Comparison of ENCODE assay signal across 1 cellular context in the genomic region with DNA sequence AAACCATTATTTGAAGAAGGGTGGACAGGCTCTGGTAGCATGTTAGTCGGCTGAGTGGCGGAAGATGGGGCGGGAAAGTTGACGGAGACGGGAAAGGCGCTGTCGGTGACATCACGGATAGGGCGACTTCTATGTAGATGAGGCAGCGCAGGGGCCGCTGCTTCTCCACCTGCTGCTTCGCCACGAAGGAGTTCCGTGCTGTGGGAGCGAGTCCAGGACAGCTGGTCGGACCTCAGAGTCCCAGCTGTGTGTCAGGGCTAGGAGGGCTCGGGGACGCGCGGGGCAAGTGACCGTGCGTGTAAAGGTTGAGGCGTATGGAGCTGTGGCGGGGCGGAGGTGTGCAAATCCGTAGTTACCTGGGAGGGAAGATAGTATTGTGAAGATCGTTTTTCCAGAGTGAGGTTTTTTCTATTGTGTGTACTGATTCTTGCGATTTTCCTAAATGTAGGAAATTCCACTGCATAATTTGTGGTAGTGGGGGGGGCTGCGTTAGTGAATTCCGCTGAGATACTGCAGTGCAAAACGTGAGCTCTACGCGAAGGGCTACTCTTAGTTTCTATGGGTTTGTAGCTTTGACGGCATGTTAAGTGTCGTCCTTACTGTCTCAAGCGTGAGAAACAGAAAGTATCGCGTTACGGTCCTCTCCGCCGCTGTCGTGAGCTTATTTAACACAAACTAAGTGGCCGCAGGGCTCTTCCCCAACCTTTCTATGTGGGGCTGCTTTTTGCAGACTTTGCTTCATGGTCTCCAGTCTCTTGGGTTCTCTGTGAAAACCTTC.
TF ChIP-seq lines count a peak whose summit lies in the region.

No MANE protein-coding gene starts in this region.

TF ChIP-seq in WTC11, 78 proteins besides CTCF, POLR2A, EP300 and RAD21 (continued from another document and continues in another):
- TF ChIP-seq AR (CRISPR knock-in tag; IDR thresholded peaks at IDR 0.05) (peak; percentile 100), E2F1 (CRISPR knock-in tag; IDR thresholded peaks at IDR 0.05) (peak; percentile 88), ZNF671 (CRISPR knock-in tag; IDR thresholded peaks at IDR 0.05) (peak; percentile 100), ZMAT4 (CRISPR knock-in tag; IDR thresholded peaks at IDR 0.05) (peak; percentile 99), PRRX2 (CRISPR knock-in tag; IDR thresholded peaks at IDR 0.05) (peak; percentile 100), ZNF219 (CRISPR knock-in tag; IDR thresholded peaks at IDR 0.05; ENCODE audit: borderline replicate concordance) (peak; percentile 87), ZNF416 (CRISPR knock-in tag; IDR thresholded peaks at IDR 0.05) (peak; percentile 100), EMX1 (CRISPR knock-in tag; IDR thresholded peaks at IDR 0.05) (peak; percentile 100), GABPB1 (CRISPR knock-in tag; IDR thresholded peaks at IDR 0.05) (0 out of 2 replicates have a peak, but pooled peaks have one; percentile 9), IRF2 (CRISPR knock-in tag; IDR thresholded peaks at IDR 0.05; ENCODE audit: borderline replicate concordance, low read depth) (peak; percentile 85; the same call in 1 of the 2 replicates), ETV6 (CRISPR knock-in tag; IDR thresholded peaks at IDR 0.05) (peak; percentile 98), RORB (CRISPR knock-in tag; IDR thresholded peaks at IDR 0.05) (no peak), E2F4 (CRISPR knock-in tag; IDR thresholded peaks at IDR 0.05; ENCODE audit: borderline replicate concordance, low read depth) (peak; percentile 85; the same call in 1 of the 2 replicates), OVOL2 (CRISPR knock-in tag; IDR thresholded peaks at IDR 0.05; ENCODE audit: borderline replicate concordance) (peak; percentile 96), ELF4 (CRISPR knock-in tag; IDR thresholded peaks at IDR 0.05; ENCODE audit: low read depth) (0 out of 2 replicates have a peak, but pooled peaks have one; percentile 85), JUN (CRISPR knock-in tag; IDR thresholded peaks at IDR 0.05) (peak; percentile 83), SP1 (CRISPR knock-in tag; conservative IDR thresholded peaks at IDR 0.05) (peak; percentile 80; the same call in 1 of the 2 replicates), SMAD3 (CRISPR knock-in tag; IDR thresholded peaks at IDR 0.05; ENCODE audit: borderline replicate concordance) (peak; percentile 98), ZNF317 (CRISPR knock-in tag; IDR thresholded peaks at IDR 0.05; ENCODE audit: borderline replicate concordance, low read depth) (peak; percentile 54; the same call in 1 of the 2 replicates), ZNF396 (CRISPR knock-in tag; IDR thresholded peaks at IDR 0.05; ENCODE audit: borderline replicate concordance) (no peak), KAT7 (CRISPR knock-in tag; IDR thresholded peaks at IDR 0.05; ENCODE audit: borderline replicate concordance) (peak; percentile 99; the same call in 1 of the 2 replicates), TP53 (CRISPR knock-in tag; IDR thresholded peaks at IDR 0.05) (peak; percentile 93; the same call in 1 of the 2 replicates), SMAD4 (CRISPR knock-in tag; IDR thresholded peaks at IDR 0.05) (peak; percentile 89), FOXJ3 (CRISPR knock-in tag; IDR thresholded peaks at IDR 0.05; ENCODE audit: borderline replicate concordance) (peak; percentile 90; the same call in 1 of the 2 replicates)
- TF ChIP-seq, protein P1, sequence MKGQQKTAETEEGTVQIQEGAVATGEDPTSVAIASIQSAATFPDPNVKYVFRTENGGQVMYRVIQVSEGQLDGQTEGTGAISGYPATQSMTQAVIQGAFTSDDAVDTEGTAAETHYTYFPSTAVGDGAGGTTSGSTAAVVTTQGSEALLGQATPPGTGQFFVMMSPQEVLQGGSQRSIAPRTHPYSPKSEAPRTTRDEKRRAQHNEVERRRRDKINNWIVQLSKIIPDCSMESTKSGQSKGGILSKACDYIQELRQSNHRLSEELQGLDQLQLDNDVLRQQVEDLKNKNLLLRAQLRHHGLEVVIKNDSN (CRISPR knock-in tag; IDR thresholded peaks at IDR 0.05): peak; percentile 76
- TF ChIP-seq, protein P2, sequence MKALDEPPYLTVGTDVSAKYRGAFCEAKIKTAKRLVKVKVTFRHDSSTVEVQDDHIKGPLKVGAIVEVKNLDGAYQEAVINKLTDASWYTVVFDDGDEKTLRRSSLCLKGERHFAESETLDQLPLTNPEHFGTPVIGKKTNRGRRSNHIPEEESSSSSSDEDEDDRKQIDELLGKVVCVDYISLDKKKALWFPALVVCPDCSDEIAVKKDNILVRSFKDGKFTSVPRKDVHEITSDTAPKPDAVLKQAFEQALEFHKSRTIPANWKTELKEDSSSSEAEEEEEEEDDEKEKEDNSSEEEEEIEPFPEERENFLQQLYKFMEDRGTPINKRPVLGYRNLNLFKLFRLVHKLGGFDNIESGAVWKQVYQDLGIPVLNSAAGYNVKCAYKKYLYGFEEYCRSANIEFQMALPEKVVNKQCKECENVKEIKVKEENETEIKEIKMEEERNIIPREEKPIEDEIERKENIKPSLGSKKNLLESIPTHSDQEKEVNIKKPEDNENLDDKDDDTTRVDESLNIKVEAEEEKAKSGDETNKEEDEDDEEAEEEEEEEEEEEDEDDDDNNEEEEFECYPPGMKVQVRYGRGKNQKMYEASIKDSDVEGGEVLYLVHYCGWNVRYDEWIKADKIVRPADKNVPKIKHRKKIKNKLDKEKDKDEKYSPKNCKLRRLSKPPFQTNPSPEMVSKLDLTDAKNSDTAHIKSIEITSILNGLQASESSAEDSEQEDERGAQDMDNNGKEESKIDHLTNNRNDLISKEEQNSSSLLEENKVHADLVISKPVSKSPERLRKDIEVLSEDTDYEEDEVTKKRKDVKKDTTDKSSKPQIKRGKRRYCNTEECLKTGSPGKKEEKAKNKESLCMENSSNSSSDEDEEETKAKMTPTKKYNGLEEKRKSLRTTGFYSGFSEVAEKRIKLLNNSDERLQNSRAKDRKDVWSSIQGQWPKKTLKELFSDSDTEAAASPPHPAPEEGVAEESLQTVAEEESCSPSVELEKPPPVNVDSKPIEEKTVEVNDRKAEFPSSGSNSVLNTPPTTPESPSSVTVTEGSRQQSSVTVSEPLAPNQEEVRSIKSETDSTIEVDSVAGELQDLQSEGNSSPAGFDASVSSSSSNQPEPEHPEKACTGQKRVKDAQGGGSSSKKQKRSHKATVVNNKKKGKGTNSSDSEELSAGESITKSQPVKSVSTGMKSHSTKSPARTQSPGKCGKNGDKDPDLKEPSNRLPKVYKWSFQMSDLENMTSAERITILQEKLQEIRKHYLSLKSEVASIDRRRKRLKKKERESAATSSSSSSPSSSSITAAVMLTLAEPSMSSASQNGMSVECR (CRISPR knock-in tag; IDR thresholded peaks at IDR 0.05; ENCODE audit: borderline replicate concordance): peak; percentile 93
- TF ChIP-seq, protein P3, sequence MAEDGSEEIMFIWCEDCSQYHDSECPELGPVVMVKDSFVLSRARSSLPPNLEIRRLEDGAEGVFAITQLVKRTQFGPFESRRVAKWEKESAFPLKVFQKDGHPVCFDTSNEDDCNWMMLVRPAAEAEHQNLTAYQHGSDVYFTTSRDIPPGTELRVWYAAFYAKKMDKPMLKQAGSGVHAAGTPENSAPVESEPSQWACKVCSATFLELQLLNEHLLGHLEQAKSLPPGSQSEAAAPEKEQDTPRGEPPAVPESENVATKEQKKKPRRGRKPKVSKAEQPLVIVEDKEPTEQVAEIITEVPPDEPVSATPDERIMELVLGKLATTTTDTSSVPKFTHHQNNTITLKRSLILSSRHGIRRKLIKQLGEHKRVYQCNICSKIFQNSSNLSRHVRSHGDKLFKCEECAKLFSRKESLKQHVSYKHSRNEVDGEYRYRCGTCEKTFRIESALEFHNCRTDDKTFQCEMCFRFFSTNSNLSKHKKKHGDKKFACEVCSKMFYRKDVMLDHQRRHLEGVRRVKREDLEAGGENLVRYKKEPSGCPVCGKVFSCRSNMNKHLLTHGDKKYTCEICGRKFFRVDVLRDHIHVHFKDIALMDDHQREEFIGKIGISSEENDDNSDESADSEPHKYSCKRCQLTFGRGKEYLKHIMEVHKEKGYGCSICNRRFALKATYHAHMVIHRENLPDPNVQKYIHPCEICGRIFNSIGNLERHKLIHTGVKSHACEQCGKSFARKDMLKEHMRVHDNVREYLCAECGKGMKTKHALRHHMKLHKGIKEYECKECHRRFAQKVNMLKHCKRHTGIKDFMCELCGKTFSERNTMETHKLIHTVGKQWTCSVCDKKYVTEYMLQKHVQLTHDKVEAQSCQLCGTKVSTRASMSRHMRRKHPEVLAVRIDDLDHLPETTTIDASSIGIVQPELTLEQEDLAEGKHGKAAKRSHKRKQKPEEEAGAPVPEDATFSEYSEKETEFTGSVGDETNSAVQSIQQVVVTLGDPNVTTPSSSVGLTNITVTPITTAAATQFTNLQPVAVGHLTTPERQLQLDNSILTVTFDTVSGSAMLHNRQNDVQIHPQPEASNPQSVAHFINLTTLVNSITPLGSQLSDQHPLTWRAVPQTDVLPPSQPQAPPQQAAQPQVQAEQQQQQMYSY (CRISPR knock-in tag; IDR thresholded peaks at IDR 0.05): peak; percentile 31; the same call in 1 of the 2 replicates
- TF ChIP-seq, protein P4, sequence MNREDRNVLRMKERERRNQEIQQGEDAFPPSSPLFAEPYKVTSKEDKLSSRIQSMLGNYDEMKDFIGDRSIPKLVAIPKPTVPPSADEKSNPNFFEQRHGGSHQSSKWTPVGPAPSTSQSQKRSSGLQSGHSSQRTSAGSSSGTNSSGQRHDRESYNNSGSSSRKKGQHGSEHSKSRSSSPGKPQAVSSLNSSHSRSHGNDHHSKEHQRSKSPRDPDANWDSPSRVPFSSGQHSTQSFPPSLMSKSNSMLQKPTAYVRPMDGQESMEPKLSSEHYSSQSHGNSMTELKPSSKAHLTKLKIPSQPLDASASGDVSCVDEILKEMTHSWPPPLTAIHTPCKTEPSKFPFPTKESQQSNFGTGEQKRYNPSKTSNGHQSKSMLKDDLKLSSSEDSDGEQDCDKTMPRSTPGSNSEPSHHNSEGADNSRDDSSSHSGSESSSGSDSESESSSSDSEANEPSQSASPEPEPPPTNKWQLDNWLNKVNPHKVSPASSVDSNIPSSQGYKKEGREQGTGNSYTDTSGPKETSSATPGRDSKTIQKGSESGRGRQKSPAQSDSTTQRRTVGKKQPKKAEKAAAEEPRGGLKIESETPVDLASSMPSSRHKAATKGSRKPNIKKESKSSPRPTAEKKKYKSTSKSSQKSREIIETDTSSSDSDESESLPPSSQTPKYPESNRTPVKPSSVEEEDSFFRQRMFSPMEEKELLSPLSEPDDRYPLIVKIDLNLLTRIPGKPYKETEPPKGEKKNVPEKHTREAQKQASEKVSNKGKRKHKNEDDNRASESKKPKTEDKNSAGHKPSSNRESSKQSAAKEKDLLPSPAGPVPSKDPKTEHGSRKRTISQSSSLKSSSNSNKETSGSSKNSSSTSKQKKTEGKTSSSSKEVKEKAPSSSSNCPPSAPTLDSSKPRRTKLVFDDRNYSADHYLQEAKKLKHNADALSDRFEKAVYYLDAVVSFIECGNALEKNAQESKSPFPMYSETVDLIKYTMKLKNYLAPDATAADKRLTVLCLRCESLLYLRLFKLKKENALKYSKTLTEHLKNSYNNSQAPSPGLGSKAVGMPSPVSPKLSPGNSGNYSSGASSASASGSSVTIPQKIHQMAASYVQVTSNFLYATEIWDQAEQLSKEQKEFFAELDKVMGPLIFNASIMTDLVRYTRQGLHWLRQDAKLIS (CRISPR knock-in tag; IDR thresholded peaks at IDR 0.05; ENCODE audit: borderline replicate concordance): peak; percentile 95
- TF ChIP-seq, protein P5, sequence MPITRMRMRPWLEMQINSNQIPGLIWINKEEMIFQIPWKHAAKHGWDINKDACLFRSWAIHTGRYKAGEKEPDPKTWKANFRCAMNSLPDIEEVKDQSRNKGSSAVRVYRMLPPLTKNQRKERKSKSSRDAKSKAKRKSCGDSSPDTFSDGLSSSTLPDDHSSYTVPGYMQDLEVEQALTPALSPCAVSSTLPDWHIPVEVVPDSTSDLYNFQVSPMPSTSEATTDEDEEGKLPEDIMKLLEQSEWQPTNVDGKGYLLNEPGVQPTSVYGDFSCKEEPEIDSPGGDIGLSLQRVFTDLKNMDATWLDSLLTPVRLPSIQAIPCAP (CRISPR knock-in tag; IDR thresholded peaks at IDR 0.05): peak; percentile 94; the same call in 1 of the 2 replicates
- TF ChIP-seq, protein P6, sequence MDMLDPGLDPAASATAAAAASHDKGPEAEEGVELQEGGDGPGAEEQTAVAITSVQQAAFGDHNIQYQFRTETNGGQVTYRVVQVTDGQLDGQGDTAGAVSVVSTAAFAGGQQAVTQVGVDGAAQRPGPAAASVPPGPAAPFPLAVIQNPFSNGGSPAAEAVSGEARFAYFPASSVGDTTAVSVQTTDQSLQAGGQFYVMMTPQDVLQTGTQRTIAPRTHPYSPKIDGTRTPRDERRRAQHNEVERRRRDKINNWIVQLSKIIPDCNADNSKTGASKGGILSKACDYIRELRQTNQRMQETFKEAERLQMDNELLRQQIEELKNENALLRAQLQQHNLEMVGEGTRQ (CRISPR knock-in tag; IDR thresholded peaks at IDR 0.05): no peak
